In the genomic region with DNA sequence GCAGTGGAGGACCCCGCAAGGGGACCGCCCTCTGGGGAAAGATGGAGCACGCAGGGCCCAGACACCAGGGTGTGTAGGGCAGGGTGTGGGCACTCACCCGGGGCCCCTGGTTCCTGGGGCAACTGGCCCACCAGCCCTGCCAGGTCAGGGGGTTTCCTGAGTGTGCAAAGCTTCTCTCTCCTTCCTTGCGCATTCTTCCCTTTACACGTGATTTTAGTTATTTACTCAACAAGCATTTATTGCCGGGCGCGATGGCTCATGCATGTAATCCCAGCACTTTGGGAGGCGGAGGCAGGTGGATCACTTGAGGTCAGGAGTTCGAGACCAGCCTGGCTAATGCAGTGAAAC, we compare ENCODE assay signal across 13 cellular contexts. TPM values are rescaled to one million over a fixed set of nuclear protein-coding genes. Genes with fewer than 3 reads are reported as not detected.
DNase-seq lines count a peak whose midpoint lies in the region; ATAC-seq, FAIRE-seq and TF ChIP-seq lines count a peak whose summit lies in the region.
"Had no signal": no experiment of that assay in that cellular context is flagged by ENCODE, and none has a peak within 500 bp of the region (broad histone marks: within the 10 kb centered on the region; RNA-seq: fewer than 3 reads in every experiment).

No MANE protein-coding gene starts in this region.

- H3K27ac Mint-ChIP-seq in activated naive CD4-positive, alpha-beta T cell treated with anti-CD3 and anti-CD28 coated beads, Interleukin-2, amount 10 ng/mL, durations not matched to agents 7 days and 5 days, result no peak overlapping the region
- H3K27ac Mint-ChIP-seq: activated CD4-positive, alpha-beta T cell treated with anti-CD3 and anti-CD28 coated beads for 36 hours; dendritic cell treated with granulocyte-macrophage colony-stimulating factor and Interleukin-4, amounts not matched to agents 40 ng/mL and 50 ng/mL, for 4 days; T-cell had no signal

- FAIRE-seq in pancreas (lab: Jason Lieb, UNC), result no peak

- intact Hi-C loops in body of pancreas (cut with DNase I) (loop anchor here (10.0 kb wide), 1 partner anchor 51 kb away; a partner anchor contains a TSS), pancreas (cut with DNase I) (loop anchor here in 2 of 3 donors (5.0 to 10.0 kb wide), 2 partner anchors 69 to 71 kb away; a partner anchor contains a TSS), Right ventricle myocardium superior (cut with DNase I) (no loop called here)

- H3K9me3 ChIP-seq in HUES48 (ENCODE audit: control insufficient read depth, insufficient read depth, low read length) (no peaks in the 10 kb centered on the region), body of pancreas (no peaks in the 10 kb centered on the region), pancreas (no peaks in the 10 kb centered on the region)

- H3K36me3 ChIP-seq in HUES48 (ENCODE audit: control insufficient read depth, insufficient read depth, low read length) (no peaks in the 10 kb centered on the region), body of pancreas (replicated peaks in 1 of 2; ENCODE audit: insufficient read depth in 1 of 2, low read depth in 2 of 2) (no peaks in the 10 kb centered on the region), pancreas (no peaks in the 10 kb centered on the region)

- H3K9me3 Mint-ChIP-seq in activated naive CD4-positive, alpha-beta T cell treated with anti-CD3 and anti-CD28 coated beads, Interleukin-2, amount 10 ng/mL, durations not matched to agents 7 days and 5 days, result no peaks in the 10 kb centered on the region
- H3K9me3 Mint-ChIP-seq: dendritic cell treated with granulocyte-macrophage colony-stimulating factor and Interleukin-4, amounts not matched to agents 40 ng/mL and 50 ng/mL, for 4 days; T-cell had no signal

- H3K4me3 ChIP-seq in HUES48 (ENCODE audit: low read depth, low read length) (peak overlapping the region; percentile 40; the same call in 1 of the 2 replicates), body of pancreas (no peak overlapping the region), pancreas (peak overlapping the region in 1 of 4 donors; percentile 15)
- H3K4me3 ChIP-seq: lung, skin epidermis had no signal

- ATAC-seq in body of pancreas, result peak; percentile 27
- peak; percentile 5 to 46 (median 16) for ATAC-seq in pancreas
- ATAC-seq in Right ventricle myocardium superior (ENCODE audit: poor library complexity), result no peak

- H3K4me1 Mint-ChIP-seq in activated naive CD4-positive, alpha-beta T cell treated with anti-CD3 and anti-CD28 coated beads, Interleukin-2, amount 10 ng/mL, durations not matched to agents 7 days and 5 days, result peaks cover 4% of the 10 kb centered on the region

- H3K4me1 ChIP-seq in HUES48 (ENCODE audit: control insufficient read depth, insufficient read depth, low read length) (peaks cover 4% of the 10 kb centered on the region; the same call in 1 of the 2 replicates), body of pancreas (peaks cover 13% of the 10 kb centered on the region), pancreas (peaks cover 4 to 5% (median 5%) of the 10 kb centered on the region in 3 donors)

- H3K27me3 ChIP-seq in HUES48 (ENCODE audit: control insufficient read depth, insufficient read depth, low read length) (peaks cover 8% of the 10 kb centered on the region; the same call in 1 of the 2 replicates), body of pancreas (no peaks in the 10 kb centered on the region), pancreas (no peaks in the 10 kb centered on the region)

- WGBS in body of pancreas, 2 donors, result 28 to 47% methylated on average over 11 of the region's 11 CpGs
- 26 to 33% methylated on average over 11 of the region's 11 CpGs for WGBS in pancreas, 2 donors

- H3K36me3 Mint-ChIP-seq in activated naive CD4-positive, alpha-beta T cell treated with anti-CD3 and anti-CD28 coated beads, Interleukin-2, amount 10 ng/mL, durations not matched to agents 7 days and 5 days, result no peaks in the 10 kb centered on the region
- H3K36me3 Mint-ChIP-seq: T-cell had no signal

- no peak overlapping the region for H3K27ac ChIP-seq in HUES48 (ENCODE audit: low read depth, low read length)
- H3K27ac ChIP-seq in body of pancreas, result peak overlapping the region; percentile 62 to 90 (median 77)
- peak overlapping the region; percentile 61 to 81 (median 72) for H3K27ac ChIP-seq in pancreas
- H3K27ac ChIP-seq: skin epidermis had no signal

- TF ChIP-seq POLR2A in body of pancreas (IDR thresholded peaks at IDR 0.05), result no peak

- peak in 2 of 4 donors; percentile 42 for DNase-seq in body of pancreas
- DNase-seq in pancreas, result no peak
- DNase-seq in Right ventricle myocardium superior, result no peak
- no peak for DNase-seq in activated naive CD4-positive, alpha-beta T cell treated with anti-CD3 and anti-CD28 coated beads, Interleukin-2, amount 50 U/mL, for 16 hours
- no peak for DNase-seq in activated naive CD4-positive, alpha-beta T cell treated with anti-CD3 and anti-CD28 coated beads, Interleukin-2, amount 10 ng/mL, durations not matched to agents 7 days and 5 days

- no peak overlapping the region for H3K4me3 Mint-ChIP-seq in activated naive CD4-positive, alpha-beta T cell treated with anti-CD3 and anti-CD28 coated beads, Interleukin-2, amount 10 ng/mL, durations not matched to agents 7 days and 5 days
- H3K4me3 Mint-ChIP-seq: activated CD4-positive, alpha-beta T cell treated with anti-CD3 and anti-CD28 coated beads for 36 hours; dendritic cell treated with granulocyte-macrophage colony-stimulating factor and Interleukin-4, amounts not matched to agents 40 ng/mL and 50 ng/mL, for 4 days; T-cell had no signal

- no peak overlapping the region for H3K9ac ChIP-seq in HUES48 (ENCODE audit: low read depth, low read length)

- H3K27me3 Mint-ChIP-seq in activated naive CD4-positive, alpha-beta T cell treated with anti-CD3 and anti-CD28 coated beads, Interleukin-2, amount 10 ng/mL, durations not matched to agents 7 days and 5 days, result peaks cover 6% of the 10 kb centered on the region
- H3K27me3 Mint-ChIP-seq: activated CD4-positive, alpha-beta T cell treated with anti-CD3 and anti-CD28 coated beads for 36 hours; T-cell had no signal

- CTCF ChIA-PET in activated naive CD4-positive, alpha-beta T cell treated with anti-CD3 and anti-CD28 coated beads, Interleukin-2, amount 10 ng/mL, durations not matched to agents 7 days and 5 days (lab: Charles Lee), result interaction anchor here (0.6 to 1.8 kb wide), 4 partner anchors 70 to 157 kb away, joined by 3 to 7 read pairs (median 4); no protein-coding TSS in a partner anchor

- TF ChIP-seq CTCF in body of pancreas (IDR thresholded peaks at IDR 0.05) (no peak), pancreas (IDR thresholded peaks at IDR 0.05) (no peak)

RNA-seq across cellular contexts. Expression of a gene that starts 20.5 kb away (rescaled TPM):
- total RNA-seq in body of pancreas (10 to 100 TPM in 1 of 2 donors, 1 to 10 TPM in 1; 1.0 to 12.9 TPM), pancreas (1 to 10 TPM; 1.6 to 2.1 (median 1.8) TPM), Right ventricle myocardium superior (0.08 TPM)
- 1 to 10 TPM; 2.8 to 3.1 TPM for polyA plus RNA-seq in pancreas
- total RNA-seq: NCI-H460 had no signal
- polyA plus RNA-seq: fibroblast of lung had no signal

RNA-seq across cellular contexts. Expression of a gene that starts 23.7 kb away (rescaled TPM):
- total RNA-seq in body of pancreas (10 to 100 TPM in 1 of 2 donors, 1 to 10 TPM in 1; 6.0 to 12.9 TPM), pancreas (1 to 10 TPM; 3.0 to 5.2 (median 4.6) TPM), Right ventricle myocardium superior (19.4 TPM)
- 1 to 10 TPM; 7.6 to 9.1 TPM for polyA plus RNA-seq in pancreas

RNA-seq across cellular contexts. Expression of a gene that starts 34.6 kb away (rescaled TPM):
- total RNA-seq in body of pancreas (1 to 10 TPM; 2.6 to 3.4 TPM), pancreas (1 to 10 TPM; 4.6 to 6.1 (median 5.0) TPM), Right ventricle myocardium superior (1.6 TPM)
- 1 to 10 TPM; 2.6 to 3.2 TPM for polyA plus RNA-seq in pancreas
- total RNA-seq: activated CD4-positive, alpha-beta T cell treated with anti-CD3 and anti-CD28 coated beads for 36 hours had no signal

RNA-seq across cellular contexts. Expression of a gene that starts 49.9 kb away (rescaled TPM):
- 10 to 100 TPM in 1 of 2 donors, 1 to 10 TPM in 1; 8.0 to 34.9 TPM for total RNA-seq in body of pancreas
- total RNA-seq in pancreas, result 10 to 100 TPM; 13.9 to 21.0 (median 16.1) TPM
- 10 to 100 TPM; 21.6 to 45.3 TPM for polyA plus RNA-seq in pancreas
- 27.5 TPM for total RNA-seq in Right ventricle myocardium superior
